ENCODE assay signal across 23 cellular contexts in the genomic region with DNA sequence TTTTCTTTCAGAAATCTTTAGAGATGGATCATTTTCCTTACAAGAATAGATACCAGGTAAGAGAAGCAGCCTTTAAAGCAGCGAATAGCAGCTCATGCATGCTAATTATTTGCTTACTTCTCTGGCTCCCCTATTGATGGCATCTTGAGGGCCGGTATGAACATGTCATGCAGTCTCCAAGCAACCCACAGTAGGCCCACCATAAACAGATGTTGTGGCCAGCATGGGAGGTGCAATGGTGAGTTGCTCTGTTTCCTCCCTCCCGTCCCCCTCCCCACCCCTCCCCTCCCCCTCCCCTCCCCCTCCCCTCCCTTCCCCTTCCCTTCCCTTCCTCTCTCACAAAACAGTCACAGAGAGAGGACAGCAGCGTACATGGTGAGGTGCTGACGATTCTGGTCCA.
"Had no signal": no experiment of that assay in that cellular context is flagged by ENCODE, and none has a peak within 500 bp of the region (broad histone marks: within the 10 kb centered on the region; RNA-seq: fewer than 3 reads in every experiment).

No MANE protein-coding gene starts in this region.

- DNase-seq: activated CD4-positive, alpha-beta T cell treated with anti-CD3 and anti-CD28 coated beads, Interleukin-2, amount 10 ng/mL, durations not matched to agents 7 days and 5 days; activated CD4-positive, CD25-positive, alpha-beta regulatory T cell treated with anti-CD3 and anti-CD28 coated beads, Interleukin-2, amount 50 U/mL, for 72 hours; activated effector memory CD4-positive, alpha-beta T cell treated with Interleukin-2 at 50 U/mL for 16 hours; activated naive CD4-positive, alpha-beta T cell treated with anti-CD3 and anti-CD28 coated beads for 36 hours; activated naive CD8-positive, alpha-beta T cell treated with anti-CD3 and anti-CD28 coated beads, Interleukin-2, amount 10 ng/mL, durations not matched to agents 7 days and 5 days; activated T-cell treated with anti-CD3 and anti-CD28 coated beads, Interleukin-2, amount 50 U/mL, for 72 hours; amygdala; cerebellar nuclear complex; cortex of kidney; heart right ventricle; kidney glomerular epithelial cell; left ventricle myocardium inferior; nucleus accumbens; sigmoid colon; stimulated activated CD4-positive, alpha-beta T cell treated with anti-CD3 and anti-CD28 coated beads, Interleukin-15, amount 100 ng/mL, for 24 hours; T-cell; trophoblast cell had no signal

- H3K4me1 ChIP-seq: parathyroid adenoma had no signal

- H3K27me3 ChIP-seq: sigmoid colon, vagina had no signal

- H3K4me2 ChIP-seq: smooth muscle cell had no signal

- H3K4me3 ChIP-seq: heart right ventricle, left ventricle myocardium inferior, sigmoid colon, smooth muscle cell, vagina had no signal

- H3K9me3 ChIP-seq: heart right ventricle, left ventricle myocardium inferior, sigmoid colon, vagina had no signal

- H3K27ac ChIP-seq: epithelial cell of prostate, heart right ventricle, left ventricle myocardium inferior, parathyroid adenoma, sigmoid colon, vagina, VCaP had no signal

- H3K9ac ChIP-seq: parathyroid adenoma had no signal

- ATAC-seq: activated T-cell treated with anti-CD3 and anti-CD28 coated beads, Interleukin-2, amount 50 U/mL, for 72 hours; heart right ventricle; stimulated activated memory B cell treated with anti-CD40 and anti-IgM and Interleukin-4, amounts not matched to agents 10 μg/mL and 1 μg/mL and 100 μg/mL, for 72 hours; T-cell had no signal

- H3K36me3 ChIP-seq: heart right ventricle, left ventricle myocardium inferior, vagina had no signal

- H3K79me2 ChIP-seq: parathyroid adenoma had no signal

- H2AFZ ChIP-seq: parathyroid adenoma had no signal
